Comparison of ENCODE assay signal across 8 cellular contexts in the genomic region with DNA sequence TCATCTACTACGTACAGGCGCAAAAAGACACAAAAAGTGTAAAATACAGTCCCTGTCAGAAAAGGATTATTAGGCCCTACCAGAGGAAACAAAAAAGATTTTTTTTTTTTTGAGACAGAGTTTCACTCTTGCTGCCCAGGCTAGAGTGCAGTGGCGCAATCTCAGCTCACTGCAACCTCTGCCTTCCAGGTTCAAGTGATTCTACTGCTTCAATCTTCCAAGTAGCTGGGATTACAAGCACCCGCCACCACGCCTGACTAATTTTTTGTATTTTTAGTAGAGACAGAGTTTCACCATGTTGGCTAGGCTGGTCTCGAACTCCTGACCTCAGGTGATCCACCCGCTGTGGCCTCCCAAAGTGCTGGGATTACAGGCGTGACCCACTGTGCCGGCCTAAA. TPM values are rescaled to one million over a fixed set of nuclear protein-coding genes. Genes with fewer than 3 reads are reported as not detected.
"Had no signal": no experiment of that assay in that cellular context is flagged by ENCODE, and none has a peak within 500 bp of the region (broad histone marks: within the 10 kb centered on the region; RNA-seq: fewer than 3 reads in every experiment).

No MANE protein-coding gene starts in this region.

RNA-seq across cellular contexts. Expression of a gene that starts 18.7 kb away (rescaled TPM):
- total RNA-seq: activated T-cell treated with anti-CD3 and anti-CD28 coated beads, Interleukin-2, amount 50 U/mL, for 4 hours; dermis blood vessel endothelial cell; endothelial cell of umbilical vein; esophagus mucosa; left ventricle myocardium superior; right lobe of liver; T-helper 2 cell treated with Interferon-gamma antibody and Interleukin-4, amounts not matched to agents 100 ng/mL and 5 ng/mL, for 36 hours had no signal
- polyA plus RNA-seq: mammary epithelial cell had no signal
